23 cellular contexts compared by ENCODE assay signal in genomic region chr18:71865888-71866287, GRCh38.
DNase-seq lines count a peak whose midpoint lies in the region; ATAC-seq and TF ChIP-seq lines count a peak whose summit lies in the region.
"Had no signal": no experiment of that assay in that cellular context is flagged by ENCODE, and none has a peak within 500 bp of the region (broad histone marks: within the 10 kb centered on the region; RNA-seq: fewer than 3 reads in every experiment).

No MANE protein-coding gene starts in this region.

- no peak overlapping the region for H3K4me3 ChIP-seq in IMR-90 (ENCODE audit: insufficient read depth, low read depth, low read length)
- H3K4me3 ChIP-seq: BLaER1, GM12878 had no signal

- DNase-seq in IMR-90 (no peak), neural crest cell (ENCODE audit: low read depth, low spot score) (no peak), posterior cingulate gyrus (no peak)
- no peak for DNase-seq in activated naive CD4-positive, alpha-beta T cell treated with anti-CD3 and anti-CD28 coated beads, Interleukin-2, amount 50 U/mL, for 72 hours (ENCODE audit: low spot score in 2 of 2)
- DNase-seq: 8988T; ACHN; BE2C; C1 segment of cervical spinal cord; CD4-positive, alpha-beta memory T cell; CD4-positive, CD25-positive, alpha-beta regulatory T cell; CD8-positive, alpha-beta memory T cell; COR-L47; DMS 273 treated with DMSO at 0.1 percent for 48 hours; DMS153; DMS53; DMS79; DND-41; EL; GDM1 had no signal

- H3K36me3 Mint-ChIP-seq in neural crest cell (ENCODE audit: low read depth) = no peaks in the 10 kb centered on the region
- H3K36me3 Mint-ChIP-seq in activated naive CD4-positive, alpha-beta T cell treated with anti-CD3 and anti-CD28 coated beads, Interleukin-2, amount 50 U/mL, for 72 hours = no peaks in the 10 kb centered on the region
- H3K36me3 Mint-ChIP-seq: CD14-positive monocyte; CD4-positive, alpha-beta memory T cell; CD4-positive, CD25-positive, alpha-beta regulatory T cell; CD8-positive, alpha-beta memory T cell had no signal

- H2AK5ac ChIP-seq in IMR-90 (ENCODE audit: low read depth, low read length) = no peak overlapping the region

- no peak overlapping the region for H3K18ac ChIP-seq in IMR-90 (ENCODE audit: low read depth, low read length)

- H2BK20ac ChIP-seq in IMR-90 (ENCODE audit: low read depth, low read length) = no peak overlapping the region

- CTCF ChIA-PET in IMR-90 (lab: Yijun Ruan, JAX) = no interaction called here

- H3K4me3 Mint-ChIP-seq in neural crest cell = no peak overlapping the region
- H3K4me3 Mint-ChIP-seq: CD14-positive monocyte; CD4-positive, alpha-beta memory T cell; CD4-positive, CD25-positive, alpha-beta regulatory T cell; CD8-positive, alpha-beta memory T cell had no signal

- no peaks in the 10 kb centered on the region for H3K9me1 ChIP-seq in IMR-90 (ENCODE audit: insufficient read depth, low read length)

- POLR2A ChIA-PET in IMR-90 (lab: Charles Lee; ENCODE audit: unreplicated experiment) = no interaction called here

- H3K23ac ChIP-seq in IMR-90 (ENCODE audit: low read depth, low read length) = no peak overlapping the region

- H2AK9ac ChIP-seq in IMR-90 (replicated peaks; ENCODE audit: low read depth, low read length, poor library complexity) = no peak overlapping the region

- H3K27ac ChIP-seq in IMR-90 (ENCODE audit: insufficient read depth, low read length) = no peak overlapping the region
- H3K27ac ChIP-seq: BLaER1 had no signal

- no CpG with 5 or more reads among the region's 5 CpGs for WGBS in IMR-90 (ENCODE audit: extremely low coverage in 2 of 2, insufficient read length in 1 of 2), 2 experiments

- no peak overlapping the region for H3K14ac ChIP-seq in IMR-90 (replicated peaks; ENCODE audit: low read depth, low read length)

- no peak overlapping the region for H3K56ac ChIP-seq in IMR-90 (ENCODE audit: extremely low read depth, insufficient read depth, low read length)

- H3K36me3 ChIP-seq in IMR-90 (ENCODE audit: control insufficient read depth, insufficient read depth, low read length) = no peaks in the 10 kb centered on the region
- H3K36me3 ChIP-seq: BE2C, BLaER1 had no signal

- H2AFZ ChIP-seq in IMR-90 (replicated peaks; ENCODE audit: low read length, poor library complexity) = no peak overlapping the region

- peaks cover 4% of the 10 kb centered on the region for H3K9me3 Mint-ChIP-seq in neural crest cell
- H3K9me3 Mint-ChIP-seq in activated naive CD4-positive, alpha-beta T cell treated with anti-CD3 and anti-CD28 coated beads, Interleukin-2, amount 50 U/mL, for 72 hours = peaks cover 0 to 4% of the 10 kb centered on the region in 2 donors

- TF ChIP-seq EP300 in Ishikawa (IDR thresholded peaks at IDR 0.05; ENCODE audit: borderline replicate concordance) = no peak

- intact Hi-C loops in IMR-90 (cut with micrococcal nuclease) = no loop called here
- intact Hi-C loops in posterior cingulate gyrus (cut with DNase I) = no loop called here

- no peaks in the 10 kb centered on the region for H4K20me1 ChIP-seq in IMR-90 (ENCODE audit: insufficient read depth, low read length)
- H4K20me1 ChIP-seq: BLaER1 had no signal

- H3K4me2 ChIP-seq in IMR-90 (ENCODE audit: low read depth, low read length) = no peak overlapping the region
- H3K4me2 ChIP-seq: BLaER1 had no signal

- no peaks in the 10 kb centered on the region for H3K79me1 ChIP-seq in IMR-90 (ENCODE audit: low read depth in 1 of 2, low read length in 2 of 2)

- H4K8ac ChIP-seq in IMR-90 (ENCODE audit: low read depth in 2 of 2, low read length in 2 of 2) = no peak overlapping the region

- H3K9me3 ChIP-seq in IMR-90 (ENCODE audit: control insufficient read depth, insufficient read depth, low read length) = peaks cover 3% of the 10 kb centered on the region
- H3K9me3 ChIP-seq: BE2C, BLaER1 had no signal

- H4K91ac ChIP-seq in IMR-90 (ENCODE audit: insufficient read depth, low read depth, low read length) = no peak overlapping the region

- BruUV-seq in IMR-90 (replicated peaks; lab: Mats Ljungman, UMichigan) = no TSS peak

- TF ChIP-seq CTCF in IMR-90 (conservative IDR thresholded peaks at IDR 0.05; ENCODE audit: low read depth, low read length) (no peak), neural crest cell (conservative IDR thresholded peaks at IDR 0.05) (no peak)

- in situ Hi-C loops in IMR-90 (cut with MboI; ENCODE audit: low sequenced_read_pairs) = no loop called here

- dilution Hi-C loops in IMR-90 (cut with HindIII; ENCODE audit: low sequenced_read_pairs, unreplicated experiment) = no loop called here

- peaks cover 13% of the 10 kb centered on the region for H3K27me3 Mint-ChIP-seq in neural crest cell (ENCODE audit: low read depth)
- H3K27me3 Mint-ChIP-seq: CD4-positive, alpha-beta memory T cell; CD4-positive, CD25-positive, alpha-beta regulatory T cell; CD8-positive, alpha-beta memory T cell had no signal

- no peak overlapping the region for H2BK15ac ChIP-seq in IMR-90 (ENCODE audit: low read depth, low read length)

- H4K5ac ChIP-seq in IMR-90 (ENCODE audit: low read depth, low read length) = no peak overlapping the region

- H3K4me1 ChIP-seq in IMR-90 (ENCODE audit: control insufficient read depth, insufficient read depth, low read length) = no peaks in the 10 kb centered on the region
- H3K4me1 ChIP-seq: BE2C, BLaER1 had no signal

- H3K4ac ChIP-seq in IMR-90 (ENCODE audit: low read depth, low read length) = no peak overlapping the region

- H2BK120ac ChIP-seq in IMR-90 (ENCODE audit: low read depth, low read length) = no peak overlapping the region

- H3K27ac Mint-ChIP-seq in neural crest cell (ENCODE audit: unreplicated experiment) = peak overlapping the region; percentile 59
- H3K27ac Mint-ChIP-seq in activated naive CD4-positive, alpha-beta T cell treated with anti-CD3 and anti-CD28 coated beads, Interleukin-2, amount 50 U/mL, for 72 hours = no peak overlapping the region
- H3K27ac Mint-ChIP-seq: CD14-positive monocyte; CD4-positive, alpha-beta memory T cell; CD4-positive, CD25-positive, alpha-beta regulatory T cell; CD8-positive, alpha-beta memory T cell had no signal

- H3K4me1 Mint-ChIP-seq in neural crest cell = no peaks in the 10 kb centered on the region
- H3K4me1 Mint-ChIP-seq: CD14-positive monocyte; CD4-positive, alpha-beta memory T cell; CD4-positive, CD25-positive, alpha-beta regulatory T cell; CD8-positive, alpha-beta memory T cell had no signal

- ATAC-seq in IMR-90 (ENCODE audit: low read depth) = no peak
- no peak for ATAC-seq in activated naive CD4-positive, alpha-beta T cell treated with anti-CD3 and anti-CD28 coated beads, Interleukin-2, amount 50 U/mL, for 72 hours
- ATAC-seq: GM12878 had no signal

- no peak overlapping the region for H2BK5ac ChIP-seq in IMR-90 (ENCODE audit: low read depth, low read length, poor library complexity, severe bottlenecking)

- no peaks in the 10 kb centered on the region for H3K27me3 ChIP-seq in IMR-90 (ENCODE audit: control insufficient read depth, insufficient read depth, low read length)
- H3K27me3 ChIP-seq: BE2C, BLaER1 had no signal

- no peak overlapping the region for H3K9ac ChIP-seq in IMR-90 (ENCODE audit: low read depth, low read length)
- H3K9ac ChIP-seq: BLaER1 had no signal

- no peak for TF ChIP-seq POLR2A in IMR-90 (IDR thresholded peaks at IDR 0.05; ENCODE audit: low read depth, low read length)

- TF ChIP-seq RAD21 in IMR-90 (IDR thresholded peaks at IDR 0.05; ENCODE audit: low read length) (no peak), Ishikawa (IDR thresholded peaks at IDR 0.05; ENCODE audit: low read depth) (no peak)

TF ChIP-seq in IMR-90, 13 proteins besides CTCF, POLR2A, EP300 and RAD21:
- TF ChIP-seq NFE2L2 (IDR thresholded peaks at IDR 0.05; ENCODE audit: low read depth, low read length) (no peak), CEBPB (IDR thresholded peaks at IDR 0.05; ENCODE audit: low read depth, low read length) (peak; percentile 81)

TF ChIP-seq in Ishikawa, 13 proteins besides CTCF, POLR2A, EP300 and RAD21:
- TF ChIP-seq CEBPB (IDR thresholded peaks at IDR 0.05) (peak; percentile 84), REST (IDR thresholded peaks at IDR 0.05; ENCODE audit: low read depth) (no peak)
TF ChIP-seq in Ishikawa: peak in this region for 1.
